15 cellular contexts compared by ENCODE assay signal in genomic region chr7:139940866-139941265, GRCh38.
"Had no signal": no experiment of that assay in that cellular context is flagged by ENCODE, and none has a peak within 500 bp of the region (broad histone marks: within the 10 kb centered on the region; RNA-seq: fewer than 3 reads in every experiment).

No MANE protein-coding gene starts in this region.

- H3K4me2 ChIP-seq: smooth muscle cell had no signal

- ATAC-seq: left colon; naive thymus-derived CD4-positive, alpha-beta T cell; right cardiac atrium; SK-N-SH treated with all-trans-retinoic acid at 6 μM for 48 hours; upper lobe of right lung had no signal

- H3K4me1 ChIP-seq: testis had no signal

- H3K27ac ChIP-seq: dorsolateral prefrontal cortex, testis, upper lobe of right lung had no signal

- H3K4me3 ChIP-seq: dorsolateral prefrontal cortex, lung, smooth muscle cell, testis, upper lobe of right lung had no signal

- H3K27me3 ChIP-seq: testis, upper lobe of right lung had no signal

- H3K27ac Mint-ChIP-seq: activated naive CD8-positive, alpha-beta T cell; activated T-helper 2 cell treated with anti-CD3 and anti-CD28 coated beads, Interferon-gamma antibody, Interleukin-2, Interleukin-4, amounts not matched to agents 10 μg/mL and 5 μg/mL and 100 μg/mL, durations not matched to agents 14 hours and 24 hours and 36 hours; naive thymus-derived CD4-positive, alpha-beta T cell; progenitor cell of endocrine pancreas had no signal

- H3K9me3 ChIP-seq: testis, upper lobe of right lung had no signal

- DNase-seq: activated CD4-positive, CD25-positive, alpha-beta regulatory T cell; dorsolateral prefrontal cortex; left colon; naive thymus-derived CD4-positive, alpha-beta T cell; right cardiac atrium; SHP77; stimulated activated naive CD4-positive, alpha-beta T cell treated with Interleukin-2 at 50 U/mL for 16 hours; testis; upper lobe of right lung had no signal

- H3K36me3 ChIP-seq: upper lobe of right lung had no signal

- H3K4me3 Mint-ChIP-seq: activated naive CD8-positive, alpha-beta T cell; naive thymus-derived CD4-positive, alpha-beta T cell had no signal
